Comparison of ENCODE assay signal across 17 cellular contexts in the genomic region with DNA sequence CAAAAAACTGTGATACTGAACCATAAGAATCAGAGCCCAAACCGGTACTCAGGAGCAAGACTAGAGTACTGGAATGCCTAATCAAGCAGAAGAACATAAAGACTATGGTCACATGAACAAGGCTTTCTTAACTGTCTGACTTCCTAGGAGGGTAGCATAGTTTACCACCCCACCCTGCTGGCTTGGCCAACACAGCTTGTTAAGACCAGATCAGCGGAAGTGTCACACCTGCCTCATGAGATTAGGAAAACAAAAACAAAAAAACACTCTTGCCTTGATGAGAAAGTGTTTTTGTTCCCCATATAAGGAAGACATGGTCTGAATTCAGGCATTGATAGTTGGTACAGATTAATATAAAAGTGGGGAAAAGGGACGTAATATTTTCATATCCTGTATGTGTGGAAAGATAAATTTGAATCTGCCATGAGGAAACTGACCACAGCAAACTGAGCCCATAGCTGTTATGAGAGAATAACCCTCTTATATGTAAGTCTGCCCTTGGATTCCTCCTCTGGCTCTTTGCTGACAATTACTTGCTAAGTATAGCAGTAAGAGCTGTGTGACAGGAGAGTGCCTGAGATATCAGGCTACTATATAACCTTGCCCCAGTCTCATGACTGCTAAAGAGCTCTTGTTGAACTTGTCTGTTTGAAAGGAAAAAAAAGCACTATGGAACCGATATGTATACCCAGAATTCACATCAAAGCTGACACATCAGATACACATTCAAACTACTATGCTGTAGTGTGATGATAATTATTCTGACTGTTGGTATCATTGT.
"Had no signal": no experiment of that assay in that cellular context is flagged by ENCODE, and none has a peak within 500 bp of the region (broad histone marks: within the 10 kb centered on the region; RNA-seq: fewer than 3 reads in every experiment).

No MANE protein-coding gene starts in this region.

- H3K4me1 Mint-ChIP-seq: activated T-helper 17 cell treated with anti-CD3 and anti-CD28 coated beads, Interleukin-2, amount 50 U/mL, for 72 hours; brain; central memory CD8-positive, alpha-beta T cell; natural killer cell had no signal

- H3K4me3 Mint-ChIP-seq: activated CD8-positive, alpha-beta T cell treated with anti-CD3 and anti-CD28 coated beads for 36 hours; activated T-helper 17 cell treated with anti-CD3 and anti-CD28 coated beads, Interleukin-2, amount 50 U/mL, for 72 hours; brain; central memory CD8-positive, alpha-beta T cell; natural killer cell had no signal

- H3K27me3 Mint-ChIP-seq: activated CD8-positive, alpha-beta T cell treated with anti-CD3 and anti-CD28 coated beads for 36 hours; activated T-helper 17 cell treated with anti-CD3 and anti-CD28 coated beads, Interleukin-2, amount 50 U/mL, for 72 hours; brain; central memory CD8-positive, alpha-beta T cell had no signal

- DNase-seq: activated CD4-positive, alpha-beta T cell treated with anti-CD3 and anti-CD28 coated beads for 48 hours; activated CD8-positive, alpha-beta T cell treated with anti-CD3 and anti-CD28 coated beads for 36 hours; activated naive CD4-positive, alpha-beta T cell treated with Interleukin-2 at 50 U/mL for 16 hours; activated T-cell treated with anti-CD3 and anti-CD28 coated beads, Interleukin-2, amount 50 U/mL, for 1 hour; colonic mucosa; erythroblast; mesenchymal stem cell; natural killer cell; nucleus accumbens; posterior cingulate gyrus; stimulated activated naive CD4-positive, alpha-beta T cell treated with Interleukin-2 at 50 U/mL for 16 hours; T1000; thyroid gland; WERI-Rb-1 had no signal

- H3K36me3 Mint-ChIP-seq: brain had no signal

- H3K27ac Mint-ChIP-seq: activated CD8-positive, alpha-beta T cell treated with anti-CD3 and anti-CD28 coated beads for 36 hours; activated T-helper 17 cell treated with anti-CD3 and anti-CD28 coated beads, Interleukin-2, amount 50 U/mL, for 72 hours; brain; natural killer cell had no signal

- ATAC-seq: activated CD8-positive, alpha-beta T cell treated with anti-CD3 and anti-CD28 coated beads for 36 hours; activated T-helper 17 cell treated with anti-CD3 and anti-CD28 coated beads, Interleukin-2, amount 50 U/mL, for 72 hours; natural killer cell had no signal
